Comparison of ENCODE assay signal across 21 cellular contexts in the genomic region with DNA sequence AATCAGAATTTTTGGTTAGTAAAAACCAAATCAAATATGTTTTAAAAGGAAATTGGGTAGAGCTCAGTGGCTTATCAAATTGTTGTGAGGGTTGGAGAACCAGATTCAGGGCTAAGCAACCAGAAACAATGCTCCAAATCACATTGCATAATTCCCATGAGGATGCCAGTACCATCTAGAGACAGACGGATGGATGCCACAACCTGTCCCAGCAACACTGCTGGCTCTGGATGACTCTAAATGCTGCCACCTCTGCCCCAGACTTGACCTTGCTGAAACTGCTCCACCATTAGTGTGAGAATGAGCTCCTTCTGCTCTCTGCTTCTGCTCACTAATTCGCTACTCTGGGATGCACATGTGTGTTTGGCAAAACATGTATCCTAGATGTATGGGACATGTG.
"Had no signal": no experiment of that assay in that cellular context is flagged by ENCODE, and none has a peak within 500 bp of the region (broad histone marks: within the 10 kb centered on the region; RNA-seq: fewer than 3 reads in every experiment).

No MANE protein-coding gene starts in this region.

- H3K27me3 ChIP-seq: ascending aorta, colonic mucosa, gastroesophageal sphincter, tibial nerve, vagina had no signal

- H3K27ac Mint-ChIP-seq: activated T-helper 17 cell treated with anti-CD3 and anti-CD28 coated beads, Interleukin-2, amount 50 U/mL, for 72 hours; progenitor cell of endocrine pancreas; stimulated activated naive B cell treated with anti-CD40 and anti-IgM and Interleukin-4, amounts not matched to agents 10 μg/mL and 1 μg/mL and 100 μg/mL, for 72 hours had no signal

- ATAC-seq: activated T-helper 17 cell treated with anti-CD3 and anti-CD28 coated beads, Interleukin-2, amount 50 U/mL, for 72 hours; gastroesophageal sphincter; mucosa of descending colon; naive thymus-derived CD8-positive, alpha-beta T cell; right cardiac atrium had no signal

- H3K36me3 ChIP-seq: ascending aorta, colonic mucosa, gastroesophageal sphincter, tibial nerve, vagina had no signal

- H3K4me3 Mint-ChIP-seq: activated T-helper 17 cell treated with anti-CD3 and anti-CD28 coated beads, Interleukin-2, amount 50 U/mL, for 72 hours; naive thymus-derived CD8-positive, alpha-beta T cell; stimulated activated naive B cell treated with anti-CD40 and anti-IgM and Interleukin-4, amounts not matched to agents 10 μg/mL and 1 μg/mL and 100 μg/mL, for 72 hours had no signal

- H3K9me3 Mint-ChIP-seq: activated T-helper 17 cell treated with anti-CD3 and anti-CD28 coated beads, Interleukin-2, amount 50 U/mL, for 72 hours; stimulated activated naive B cell treated with anti-CD40 and anti-IgM and Interleukin-4, amounts not matched to agents 10 μg/mL and 1 μg/mL and 100 μg/mL, for 72 hours had no signal

- H3K4me1 ChIP-seq: colonic mucosa had no signal

- DNase-seq: activated CD4-positive, alpha-beta T cell treated with anti-CD3 and anti-CD28 coated beads, Interleukin-2, amount 50 U/mL, for 4 hours; activated CD4-positive, CD25-positive, alpha-beta regulatory T cell treated with anti-CD3 and anti-CD28 coated beads, Interleukin-2, amount 50 U/mL, for 72 hours; activated naive CD4-positive, alpha-beta T cell treated with Interleukin-2 at 50 U/mL for 16 hours; activated T-cell treated with anti-CD3 and anti-CD28 coated beads for 4 hours; colonic mucosa; mammary epithelial cell; mucosa of descending colon; naive thymus-derived CD8-positive, alpha-beta T cell; right cardiac atrium; stimulated activated CD4-positive, alpha-beta T cell treated with anti-CD3 and anti-CD28 coated beads, Interleukin-15, amount 100 ng/mL, for 24 hours; stimulated activated CD4-positive, alpha-beta T cell treated with anti-CD3 and anti-CD28 coated beads, Interleukin-4, amount 100 ng/mL, for 1 hour; stimulated activated naive B cell treated with anti-CD40 and anti-IgM and Interleukin-4, amounts not matched to agents 10 μg/mL and 1 μg/mL and 100 μg/mL, for 72 hours; substantia nigra; T1000 had no signal

- H3K27me3 Mint-ChIP-seq: activated T-helper 17 cell treated with anti-CD3 and anti-CD28 coated beads, Interleukin-2, amount 50 U/mL, for 72 hours; naive thymus-derived CD8-positive, alpha-beta T cell; progenitor cell of endocrine pancreas; stimulated activated naive B cell treated with anti-CD40 and anti-IgM and Interleukin-4, amounts not matched to agents 10 μg/mL and 1 μg/mL and 100 μg/mL, for 72 hours had no signal

- H3K4me3 ChIP-seq: ascending aorta, colonic mucosa, gastroesophageal sphincter, mucosa of descending colon, skin epidermis, tibial nerve, vagina had no signal

- H3K9me3 ChIP-seq: ascending aorta, colonic mucosa, gastroesophageal sphincter, mucosa of descending colon, tibial nerve, vagina had no signal

- H3K36me3 Mint-ChIP-seq: stimulated activated naive B cell treated with anti-CD40 and anti-IgM and Interleukin-4, amounts not matched to agents 10 μg/mL and 1 μg/mL and 100 μg/mL, for 72 hours had no signal
